Comparison of ENCODE assay signal across 7 cellular contexts in the genomic region with DNA sequence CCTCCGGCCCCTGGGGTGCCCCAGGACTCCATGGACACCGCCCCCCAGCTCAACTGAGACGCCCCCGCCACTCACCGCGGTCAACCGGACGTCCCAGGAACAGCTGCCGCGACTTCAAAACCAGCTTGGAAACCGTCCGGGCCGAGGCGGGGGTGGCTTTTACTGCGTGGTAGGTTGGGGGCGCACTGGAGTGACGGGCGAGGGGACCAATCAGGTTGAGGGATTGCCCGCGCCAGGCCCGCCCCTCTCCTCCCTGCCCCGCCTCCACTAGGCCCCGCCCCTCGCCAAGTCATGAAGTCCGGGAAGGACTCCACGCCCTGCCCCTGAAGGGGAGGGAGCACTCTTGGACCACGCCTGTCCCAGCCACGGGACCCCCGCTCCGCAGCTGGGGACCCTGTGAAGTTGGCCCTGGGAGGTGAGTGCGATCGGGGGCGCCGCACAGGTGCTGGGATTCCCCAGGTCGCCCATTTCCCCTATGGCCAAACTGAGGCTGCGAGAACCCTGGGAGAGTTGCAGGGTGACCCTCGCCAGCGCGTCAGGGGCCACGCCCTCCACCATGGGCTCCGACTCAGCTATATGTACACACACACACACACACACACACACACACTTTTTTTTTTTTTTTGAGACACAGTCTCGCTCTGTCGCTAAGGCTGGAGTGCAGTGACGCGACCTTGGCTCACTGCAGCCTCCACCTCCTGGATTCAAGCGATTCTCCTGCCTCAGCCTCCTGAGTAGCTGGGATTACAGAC. TPM values are rescaled to one million over a fixed set of nuclear protein-coding genes. Genes with fewer than 3 reads are reported as not detected.
A peak's percentile ranks its signal among the peaks of the same experiment; 100 is the strongest.
DNase-seq lines count a peak whose midpoint lies in the region; ATAC-seq, FAIRE-seq and TF ChIP-seq lines count a peak whose summit lies in the region.

A gene with protein sequence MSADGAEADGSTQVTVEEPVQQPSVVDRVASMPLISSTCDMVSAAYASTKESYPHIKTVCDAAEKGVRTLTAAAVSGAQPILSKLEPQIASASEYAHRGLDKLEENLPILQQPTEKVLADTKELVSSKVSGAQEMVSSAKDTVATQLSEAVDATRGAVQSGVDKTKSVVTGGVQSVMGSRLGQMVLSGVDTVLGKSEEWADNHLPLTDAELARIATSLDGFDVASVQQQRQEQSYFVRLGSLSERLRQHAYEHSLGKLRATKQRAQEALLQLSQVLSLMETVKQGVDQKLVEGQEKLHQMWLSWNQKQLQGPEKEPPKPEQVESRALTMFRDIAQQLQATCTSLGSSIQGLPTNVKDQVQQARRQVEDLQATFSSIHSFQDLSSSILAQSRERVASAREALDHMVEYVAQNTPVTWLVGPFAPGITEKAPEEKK (minus strand): TSS at position 134 of the 752 bp plus-strand sequence. CDS start 6,273 bp downstream, outside the sequence.

- peak; percentile 93 for FAIRE-seq in GM12892 (lab: Jason Lieb, UNC)

- H3K27me3 Mint-ChIP-seq in activated CD4-positive, alpha-beta T cell treated with anti-CD3 and anti-CD28 coated beads, Interleukin-2, amount 10 ng/mL, durations not matched to agents 24 days and 14 days: no peaks in the 10 kb centered on the region

- TF ChIP-seq POLR2A in GM12892 (IDR thresholded peaks at IDR 0.05; ENCODE audit: low read depth, low read length): no peak; the same call in 1 of the 2 replicates

- peak; percentile 61 for ATAC-seq in HG02840 (IDR thresholded peaks at IDR 0.05; ENCODE audit: low FRiP score, unreplicated experiment)

- no peaks in the 10 kb centered on the region for H3K36me3 ChIP-seq in colonic mucosa

- H3K27ac ChIP-seq in colonic mucosa: peak within 1 kb of the TSS; percentile 76

- H3K9me3 Mint-ChIP-seq in activated CD4-positive, alpha-beta T cell treated with anti-CD3 and anti-CD28 coated beads, Interleukin-2, amount 10 ng/mL, durations not matched to agents 24 days and 14 days: no peaks in the 10 kb centered on the region

- peaks cover 7% of the 10 kb centered on the region for H3K4me1 ChIP-seq in colonic mucosa

- H3K9ac ChIP-seq in colonic mucosa (ENCODE audit: low read depth in 2 of 2, low read length in 2 of 2): peak within 1 kb of the TSS; percentile 73 to 88

- H3K27me3 ChIP-seq in colonic mucosa: no peaks in the 10 kb centered on the region

- H3K4me3 Mint-ChIP-seq in activated CD4-positive, alpha-beta T cell treated with anti-CD3 and anti-CD28 coated beads, Interleukin-2, amount 10 ng/mL, durations not matched to agents 24 days and 14 days: peak within 1 kb of the TSS; percentile 85

- peaks cover 27% of the 10 kb centered on the region for H3K4me1 Mint-ChIP-seq in activated CD4-positive, alpha-beta T cell treated with anti-CD3 and anti-CD28 coated beads, Interleukin-2, amount 10 ng/mL, durations not matched to agents 24 days and 14 days

- no peak for TF ChIP-seq CTCF in colonic mucosa (IDR thresholded peaks at IDR 0.05)

- H3K4me3 ChIP-seq in colonic mucosa: peak within 1 kb of the TSS; percentile 65

- peak within 1 kb of the TSS; percentile 83 for H3K27ac Mint-ChIP-seq in activated CD4-positive, alpha-beta T cell treated with anti-CD3 and anti-CD28 coated beads, Interleukin-2, amount 10 ng/mL, durations not matched to agents 24 days and 14 days

- no peaks in the 10 kb centered on the region for H3K36me3 Mint-ChIP-seq in activated CD4-positive, alpha-beta T cell treated with anti-CD3 and anti-CD28 coated beads, Interleukin-2, amount 10 ng/mL, durations not matched to agents 24 days and 14 days (ENCODE audit: low read depth)

- DNase-seq in GM12892 (ENCODE audit: insufficient read length) (peak; percentile 98), NCI-H446 treated with DMSO at 0.1 percent for 48 hours (lab: John Stamatoyannopoulos, UW) (peak; percentile 65), colonic mucosa (peak; percentile 98), left kidney (ENCODE audit: low read depth, low spot score) (peak; percentile 96)
- peak; percentile 97 for DNase-seq in activated CD4-positive, alpha-beta T cell treated with anti-CD3 and anti-CD28 coated beads, Interleukin-2, amount 10 ng/mL, durations not matched to agents 24 days and 14 days
- peak; percentile 94 to 95 for DNase-seq in stimulated activated CD4-positive, alpha-beta T cell treated with anti-CD3 and anti-CD28 coated beads, Interleukin-1b, Interleukin-23, amount 100 ng/mL, for 4 hours (ENCODE audit: low read depth in 2 of 2)

- intact Hi-C loops in activated CD4-positive, alpha-beta T cell treated with anti-CD3 and anti-CD28 coated beads, Interleukin-2, amount 10 ng/mL, durations not matched to agents 24 days and 14 days (cut with micrococcal nuclease): loop anchor here (1.0 kb wide), 1 partner anchor 43 kb away; no protein-coding TSS in a partner anchor
- intact Hi-C loops in colonic mucosa (cut with DNase I): no loop called here

- no peaks in the 10 kb centered on the region for H3K9me3 ChIP-seq in colonic mucosa

RNA-seq across cellular contexts. Expression of the gene that starts here (rescaled TPM):
- 32.8 TPM for polyA plus RNA-seq in GM12892 (2012; ENCODE audit: missing spikeins)
- 28.6 and 34.4 TPM in 2 replicates for total RNA-seq in activated CD4-positive, alpha-beta T cell treated with anti-CD3 and anti-CD28 coated beads, Interleukin-2, amount 10 ng/mL, durations not matched to agents 24 days and 14 days
- total RNA-seq in colonic mucosa: 100 to 1,000 TPM; 110 TPM

Comparison
In these comparisons a context has a peak if more than half of its experiments do, and no peak if none do; other contexts are left out.
1. Peak in every context shown above with its lines: DNase-seq, ATAC-seq, H3K4me3 ChIP-seq and H3K27ac ChIP-seq.